In the genomic region with DNA sequence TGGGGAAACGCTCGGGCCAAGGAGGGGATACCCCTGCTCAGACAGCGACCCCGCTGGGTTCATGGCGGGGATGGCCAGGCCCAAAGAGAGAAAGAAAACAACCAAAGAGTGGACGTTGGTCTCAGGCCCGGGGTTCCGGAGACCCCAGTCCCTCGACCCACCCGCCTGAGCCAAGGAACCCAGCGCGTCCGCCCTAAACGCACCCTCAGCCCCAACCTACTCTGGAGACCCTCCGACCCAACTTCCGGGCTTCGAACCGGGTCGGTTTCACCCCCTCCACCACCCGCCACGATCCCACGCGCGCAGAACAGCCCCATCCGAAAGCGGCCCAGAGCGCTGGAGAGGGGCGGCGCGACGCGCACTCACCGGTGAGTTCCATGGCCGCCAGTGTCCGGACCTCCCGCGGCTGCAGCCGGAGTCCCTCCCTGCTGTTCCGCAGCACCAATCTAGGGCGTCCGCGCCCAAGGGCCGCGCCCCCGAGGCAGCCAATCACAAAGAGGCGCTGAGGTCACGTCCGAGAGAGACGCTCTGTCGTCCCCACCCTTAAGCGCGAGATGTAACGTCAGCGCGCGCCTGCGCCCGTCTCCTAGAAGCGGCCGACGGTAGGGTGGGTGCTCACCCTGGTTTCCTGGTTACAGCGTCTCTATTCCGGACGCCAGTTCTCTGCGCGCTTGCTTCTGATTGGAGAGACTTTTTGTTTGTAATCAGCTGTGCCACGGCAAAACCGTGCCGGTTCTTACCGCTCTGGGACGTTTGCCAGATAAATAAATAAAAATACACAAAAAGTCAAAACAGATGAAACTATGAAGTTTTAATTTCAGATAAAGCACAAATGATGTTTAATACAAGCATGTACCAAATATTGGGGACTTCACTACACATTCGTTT, we compare ENCODE assay signal across 1 cellular context.
TF ChIP-seq lines count a peak whose summit lies in the region.

A gene with protein sequence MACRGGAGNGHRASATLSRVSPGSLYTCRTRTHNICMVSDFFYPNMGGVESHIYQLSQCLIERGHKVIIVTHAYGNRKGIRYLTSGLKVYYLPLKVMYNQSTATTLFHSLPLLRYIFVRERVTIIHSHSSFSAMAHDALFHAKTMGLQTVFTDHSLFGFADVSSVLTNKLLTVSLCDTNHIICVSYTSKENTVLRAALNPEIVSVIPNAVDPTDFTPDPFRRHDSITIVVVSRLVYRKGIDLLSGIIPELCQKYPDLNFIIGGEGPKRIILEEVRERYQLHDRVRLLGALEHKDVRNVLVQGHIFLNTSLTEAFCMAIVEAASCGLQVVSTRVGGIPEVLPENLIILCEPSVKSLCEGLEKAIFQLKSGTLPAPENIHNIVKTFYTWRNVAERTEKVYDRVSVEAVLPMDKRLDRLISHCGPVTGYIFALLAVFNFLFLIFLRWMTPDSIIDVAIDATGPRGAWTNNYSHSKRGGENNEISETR (minus strand): TSS at position 389 of the 888 bp plus-strand sequence. CDS start 3,593 bp downstream, outside the sequence.

TF ChIP-seq in K562, 482 proteins besides CTCF, POLR2A, EP300 and RAD21 (continued from another document and continues in another):
- TF ChIP-seq, protein P1, sequence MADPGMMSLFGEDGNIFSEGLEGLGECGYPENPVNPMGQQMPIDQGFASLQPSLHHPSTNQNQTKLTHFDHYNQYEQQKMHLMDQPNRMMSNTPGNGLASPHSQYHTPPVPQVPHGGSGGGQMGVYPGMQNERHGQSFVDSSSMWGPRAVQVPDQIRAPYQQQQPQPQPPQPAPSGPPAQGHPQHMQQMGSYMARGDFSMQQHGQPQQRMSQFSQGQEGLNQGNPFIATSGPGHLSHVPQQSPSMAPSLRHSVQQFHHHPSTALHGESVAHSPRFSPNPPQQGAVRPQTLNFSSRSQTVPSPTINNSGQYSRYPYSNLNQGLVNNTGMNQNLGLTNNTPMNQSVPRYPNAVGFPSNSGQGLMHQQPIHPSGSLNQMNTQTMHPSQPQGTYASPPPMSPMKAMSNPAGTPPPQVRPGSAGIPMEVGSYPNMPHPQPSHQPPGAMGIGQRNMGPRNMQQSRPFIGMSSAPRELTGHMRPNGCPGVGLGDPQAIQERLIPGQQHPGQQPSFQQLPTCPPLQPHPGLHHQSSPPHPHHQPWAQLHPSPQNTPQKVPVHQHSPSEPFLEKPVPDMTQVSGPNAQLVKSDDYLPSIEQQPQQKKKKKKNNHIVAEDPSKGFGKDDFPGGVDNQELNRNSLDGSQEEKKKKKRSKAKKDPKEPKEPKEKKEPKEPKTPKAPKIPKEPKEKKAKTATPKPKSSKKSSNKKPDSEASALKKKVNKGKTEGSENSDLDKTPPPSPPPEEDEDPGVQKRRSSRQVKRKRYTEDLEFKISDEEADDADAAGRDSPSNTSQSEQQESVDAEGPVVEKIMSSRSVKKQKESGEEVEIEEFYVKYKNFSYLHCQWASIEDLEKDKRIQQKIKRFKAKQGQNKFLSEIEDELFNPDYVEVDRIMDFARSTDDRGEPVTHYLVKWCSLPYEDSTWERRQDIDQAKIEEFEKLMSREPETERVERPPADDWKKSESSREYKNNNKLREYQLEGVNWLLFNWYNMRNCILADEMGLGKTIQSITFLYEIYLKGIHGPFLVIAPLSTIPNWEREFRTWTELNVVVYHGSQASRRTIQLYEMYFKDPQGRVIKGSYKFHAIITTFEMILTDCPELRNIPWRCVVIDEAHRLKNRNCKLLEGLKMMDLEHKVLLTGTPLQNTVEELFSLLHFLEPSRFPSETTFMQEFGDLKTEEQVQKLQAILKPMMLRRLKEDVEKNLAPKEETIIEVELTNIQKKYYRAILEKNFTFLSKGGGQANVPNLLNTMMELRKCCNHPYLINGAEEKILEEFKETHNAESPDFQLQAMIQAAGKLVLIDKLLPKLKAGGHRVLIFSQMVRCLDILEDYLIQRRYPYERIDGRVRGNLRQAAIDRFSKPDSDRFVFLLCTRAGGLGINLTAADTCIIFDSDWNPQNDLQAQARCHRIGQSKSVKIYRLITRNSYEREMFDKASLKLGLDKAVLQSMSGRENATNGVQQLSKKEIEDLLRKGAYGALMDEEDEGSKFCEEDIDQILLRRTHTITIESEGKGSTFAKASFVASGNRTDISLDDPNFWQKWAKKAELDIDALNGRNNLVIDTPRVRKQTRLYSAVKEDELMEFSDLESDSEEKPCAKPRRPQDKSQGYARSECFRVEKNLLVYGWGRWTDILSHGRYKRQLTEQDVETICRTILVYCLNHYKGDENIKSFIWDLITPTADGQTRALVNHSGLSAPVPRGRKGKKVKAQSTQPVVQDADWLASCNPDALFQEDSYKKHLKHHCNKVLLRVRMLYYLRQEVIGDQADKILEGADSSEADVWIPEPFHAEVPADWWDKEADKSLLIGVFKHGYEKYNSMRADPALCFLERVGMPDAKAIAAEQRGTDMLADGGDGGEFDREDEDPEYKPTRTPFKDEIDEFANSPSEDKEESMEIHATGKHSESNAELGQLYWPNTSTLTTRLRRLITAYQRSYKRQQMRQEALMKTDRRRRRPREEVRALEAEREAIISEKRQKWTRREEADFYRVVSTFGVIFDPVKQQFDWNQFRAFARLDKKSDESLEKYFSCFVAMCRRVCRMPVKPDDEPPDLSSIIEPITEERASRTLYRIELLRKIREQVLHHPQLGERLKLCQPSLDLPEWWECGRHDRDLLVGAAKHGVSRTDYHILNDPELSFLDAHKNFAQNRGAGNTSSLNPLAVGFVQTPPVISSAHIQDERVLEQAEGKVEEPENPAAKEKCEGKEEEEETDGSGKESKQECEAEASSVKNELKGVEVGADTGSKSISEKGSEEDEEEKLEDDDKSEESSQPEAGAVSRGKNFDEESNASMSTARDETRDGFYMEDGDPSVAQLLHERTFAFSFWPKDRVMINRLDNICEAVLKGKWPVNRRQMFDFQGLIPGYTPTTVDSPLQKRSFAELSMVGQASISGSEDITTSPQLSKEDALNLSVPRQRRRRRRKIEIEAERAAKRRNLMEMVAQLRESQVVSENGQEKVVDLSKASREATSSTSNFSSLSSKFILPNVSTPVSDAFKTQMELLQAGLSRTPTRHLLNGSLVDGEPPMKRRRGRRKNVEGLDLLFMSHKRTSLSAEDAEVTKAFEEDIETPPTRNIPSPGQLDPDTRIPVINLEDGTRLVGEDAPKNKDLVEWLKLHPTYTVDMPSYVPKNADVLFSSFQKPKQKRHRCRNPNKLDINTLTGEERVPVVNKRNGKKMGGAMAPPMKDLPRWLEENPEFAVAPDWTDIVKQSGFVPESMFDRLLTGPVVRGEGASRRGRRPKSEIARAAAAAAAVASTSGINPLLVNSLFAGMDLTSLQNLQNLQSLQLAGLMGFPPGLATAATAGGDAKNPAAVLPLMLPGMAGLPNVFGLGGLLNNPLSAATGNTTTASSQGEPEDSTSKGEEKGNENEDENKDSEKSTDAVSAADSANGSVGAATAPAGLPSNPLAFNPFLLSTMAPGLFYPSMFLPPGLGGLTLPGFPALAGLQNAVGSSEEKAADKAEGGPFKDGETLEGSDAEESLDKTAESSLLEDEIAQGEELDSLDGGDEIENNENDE (IDR thresholded peaks at IDR 0.05; ENCODE audit: low read depth, low read length): no peak
- TF ChIP-seq, protein P2, sequence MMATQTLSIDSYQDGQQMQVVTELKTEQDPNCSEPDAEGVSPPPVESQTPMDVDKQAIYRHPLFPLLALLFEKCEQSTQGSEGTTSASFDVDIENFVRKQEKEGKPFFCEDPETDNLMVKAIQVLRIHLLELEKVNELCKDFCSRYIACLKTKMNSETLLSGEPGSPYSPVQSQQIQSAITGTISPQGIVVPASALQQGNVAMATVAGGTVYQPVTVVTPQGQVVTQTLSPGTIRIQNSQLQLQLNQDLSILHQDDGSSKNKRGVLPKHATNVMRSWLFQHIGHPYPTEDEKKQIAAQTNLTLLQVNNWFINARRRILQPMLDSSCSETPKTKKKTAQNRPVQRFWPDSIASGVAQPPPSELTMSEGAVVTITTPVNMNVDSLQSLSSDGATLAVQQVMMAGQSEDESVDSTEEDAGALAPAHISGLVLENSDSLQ (IDR thresholded peaks at IDR 0.05): peak; percentile 83
- peak; percentile 33; the same call in 1 of the 2 replicates for TF ChIP-seq ZBTB7A (IDR thresholded peaks at IDR 0.05; ENCODE audit: borderline replicate concordance, control insufficient read depth, low read depth, low read length)
- TF ChIP-seq, protein P3, sequence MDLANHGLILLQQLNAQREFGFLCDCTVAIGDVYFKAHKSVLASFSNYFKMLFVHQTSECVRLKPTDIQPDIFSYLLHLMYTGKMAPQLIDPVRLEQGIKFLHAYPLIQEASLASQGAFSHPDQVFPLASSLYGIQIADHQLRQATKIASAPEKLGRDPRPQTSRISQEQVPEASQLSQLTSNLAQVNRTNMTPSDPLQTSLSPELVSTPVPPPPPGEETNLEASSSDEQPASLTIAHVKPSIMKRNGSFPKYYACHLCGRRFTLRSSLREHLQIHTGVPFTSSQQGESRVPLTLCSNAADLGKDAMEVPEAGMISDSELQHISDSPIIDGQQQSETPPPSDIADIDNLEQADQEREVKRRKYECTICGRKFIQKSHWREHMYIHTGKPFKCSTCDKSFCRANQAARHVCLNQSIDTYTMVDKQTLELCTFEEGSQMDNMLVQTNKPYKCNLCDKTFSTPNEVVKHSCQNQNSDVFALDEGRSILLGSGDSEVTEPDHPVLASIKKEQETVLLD (IDR thresholded peaks at IDR 0.05): peak; percentile 90
- TF ChIP-seq CXXC5 (CRISPR knock-in tag; IDR thresholded peaks at IDR 0.05): peak; percentile 84
- no peak for TF ChIP-seq TCF3 (CRISPR knock-in tag; IDR thresholded peaks at IDR 0.05)
- TF ChIP-seq MYC (IDR thresholded peaks at IDR 0.05; ENCODE audit: low read depth, low read length): 0 out of 2 replicates have a peak, but pooled peaks have one; percentile 35
- TF ChIP-seq MYC (CRISPR knock-in tag; IDR thresholded peaks at IDR 0.05; ENCODE audit: borderline replicate concordance, low read depth): no peak
- peak; percentile 64 for TF ChIP-seq PHF20 (IDR thresholded peaks at IDR 0.05; ENCODE audit: partially characterized antibody)
- TF ChIP-seq, protein P4, sequence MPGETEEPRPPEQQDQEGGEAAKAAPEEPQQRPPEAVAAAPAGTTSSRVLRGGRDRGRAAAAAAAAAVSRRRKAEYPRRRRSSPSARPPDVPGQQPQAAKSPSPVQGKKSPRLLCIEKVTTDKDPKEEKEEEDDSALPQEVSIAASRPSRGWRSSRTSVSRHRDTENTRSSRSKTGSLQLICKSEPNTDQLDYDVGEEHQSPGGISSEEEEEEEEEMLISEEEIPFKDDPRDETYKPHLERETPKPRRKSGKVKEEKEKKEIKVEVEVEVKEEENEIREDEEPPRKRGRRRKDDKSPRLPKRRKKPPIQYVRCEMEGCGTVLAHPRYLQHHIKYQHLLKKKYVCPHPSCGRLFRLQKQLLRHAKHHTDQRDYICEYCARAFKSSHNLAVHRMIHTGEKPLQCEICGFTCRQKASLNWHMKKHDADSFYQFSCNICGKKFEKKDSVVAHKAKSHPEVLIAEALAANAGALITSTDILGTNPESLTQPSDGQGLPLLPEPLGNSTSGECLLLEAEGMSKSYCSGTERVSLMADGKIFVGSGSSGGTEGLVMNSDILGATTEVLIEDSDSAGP (CRISPR knock-in tag; IDR thresholded peaks at IDR 0.05): 0 out of 2 replicates have a peak, but pooled peaks have one; percentile 36
- TF ChIP-seq, protein P5, sequence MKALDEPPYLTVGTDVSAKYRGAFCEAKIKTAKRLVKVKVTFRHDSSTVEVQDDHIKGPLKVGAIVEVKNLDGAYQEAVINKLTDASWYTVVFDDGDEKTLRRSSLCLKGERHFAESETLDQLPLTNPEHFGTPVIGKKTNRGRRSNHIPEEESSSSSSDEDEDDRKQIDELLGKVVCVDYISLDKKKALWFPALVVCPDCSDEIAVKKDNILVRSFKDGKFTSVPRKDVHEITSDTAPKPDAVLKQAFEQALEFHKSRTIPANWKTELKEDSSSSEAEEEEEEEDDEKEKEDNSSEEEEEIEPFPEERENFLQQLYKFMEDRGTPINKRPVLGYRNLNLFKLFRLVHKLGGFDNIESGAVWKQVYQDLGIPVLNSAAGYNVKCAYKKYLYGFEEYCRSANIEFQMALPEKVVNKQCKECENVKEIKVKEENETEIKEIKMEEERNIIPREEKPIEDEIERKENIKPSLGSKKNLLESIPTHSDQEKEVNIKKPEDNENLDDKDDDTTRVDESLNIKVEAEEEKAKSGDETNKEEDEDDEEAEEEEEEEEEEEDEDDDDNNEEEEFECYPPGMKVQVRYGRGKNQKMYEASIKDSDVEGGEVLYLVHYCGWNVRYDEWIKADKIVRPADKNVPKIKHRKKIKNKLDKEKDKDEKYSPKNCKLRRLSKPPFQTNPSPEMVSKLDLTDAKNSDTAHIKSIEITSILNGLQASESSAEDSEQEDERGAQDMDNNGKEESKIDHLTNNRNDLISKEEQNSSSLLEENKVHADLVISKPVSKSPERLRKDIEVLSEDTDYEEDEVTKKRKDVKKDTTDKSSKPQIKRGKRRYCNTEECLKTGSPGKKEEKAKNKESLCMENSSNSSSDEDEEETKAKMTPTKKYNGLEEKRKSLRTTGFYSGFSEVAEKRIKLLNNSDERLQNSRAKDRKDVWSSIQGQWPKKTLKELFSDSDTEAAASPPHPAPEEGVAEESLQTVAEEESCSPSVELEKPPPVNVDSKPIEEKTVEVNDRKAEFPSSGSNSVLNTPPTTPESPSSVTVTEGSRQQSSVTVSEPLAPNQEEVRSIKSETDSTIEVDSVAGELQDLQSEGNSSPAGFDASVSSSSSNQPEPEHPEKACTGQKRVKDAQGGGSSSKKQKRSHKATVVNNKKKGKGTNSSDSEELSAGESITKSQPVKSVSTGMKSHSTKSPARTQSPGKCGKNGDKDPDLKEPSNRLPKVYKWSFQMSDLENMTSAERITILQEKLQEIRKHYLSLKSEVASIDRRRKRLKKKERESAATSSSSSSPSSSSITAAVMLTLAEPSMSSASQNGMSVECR (CRISPR knock-in tag; IDR thresholded peaks at IDR 0.05): 0 out of 2 replicates have a peak, but pooled peaks have one; percentile 12
- TF ChIP-seq MTF1 (CRISPR knock-in tag; IDR thresholded peaks at IDR 0.05; ENCODE audit: borderline replicate concordance): no peak
- no peak for TF ChIP-seq MCM5 (IDR thresholded peaks at IDR 0.05; ENCODE audit: low read depth)
- TF ChIP-seq HCFC1 (IDR thresholded peaks at IDR 0.05; ENCODE audit: low read depth, low read length): peak; percentile 56
- TF ChIP-seq RCOR1 (IDR thresholded peaks at IDR 0.05; ENCODE audit: borderline replicate concordance in 1 of 2, low read depth in 2 of 2, low read length in 2 of 2): no peak
- peak; percentile 98 for TF ChIP-seq POLR2G (IDR thresholded peaks at IDR 0.05; ENCODE audit: low read depth, low read length)
- peak; percentile 53 for TF ChIP-seq L3MBTL2 (IDR thresholded peaks at IDR 0.05)
- peak; percentile 78 for TF ChIP-seq MBD2 (IDR thresholded peaks at IDR 0.05; ENCODE audit: borderline replicate concordance, low read depth)
- TF ChIP-seq, protein P6, sequence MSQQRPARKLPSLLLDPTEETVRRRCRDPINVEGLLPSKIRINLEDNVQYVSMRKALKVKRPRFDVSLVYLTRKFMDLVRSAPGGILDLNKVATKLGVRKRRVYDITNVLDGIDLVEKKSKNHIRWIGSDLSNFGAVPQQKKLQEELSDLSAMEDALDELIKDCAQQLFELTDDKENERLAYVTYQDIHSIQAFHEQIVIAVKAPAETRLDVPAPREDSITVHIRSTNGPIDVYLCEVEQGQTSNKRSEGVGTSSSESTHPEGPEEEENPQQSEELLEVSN (IDR thresholded peaks at IDR 0.05; ENCODE audit: borderline replicate concordance in 1 of 2, extremely low read depth in 1 of 2, insufficient read depth in 1 of 2, insufficient read length in 1 of 2, low read depth in 1 of 2, low read length in 1 of 2, poor library complexity in 1 of 2, severe bottlenecking in 1 of 2): peak; percentile 42 to 46
- TF ChIP-seq EP400 (IDR thresholded peaks at IDR 0.05): peak; percentile 64; the same call in 1 of the 2 replicates
- TF ChIP-seq C11orf30 (IDR thresholded peaks at IDR 0.05; ENCODE audit: low read depth): peak; percentile 75
- TF ChIP-seq CHD2 (IDR thresholded peaks at IDR 0.05; ENCODE audit: low read depth, low read length): 0 out of 2 replicates have a peak, but pooled peaks have one; percentile 27
- peak; percentile 48 for TF ChIP-seq SP2 (IDR thresholded peaks at IDR 0.05; ENCODE audit: extremely low read depth, low read depth, low read length, poor library complexity, severe bottlenecking)
- no peak for TF ChIP-seq SETDB1 (IDR thresholded peaks at IDR 0.05; ENCODE audit: low read length)
- peak; percentile 77; the same call in 1 of the 2 replicates for TF ChIP-seq FOXJ2 (tag; IDR thresholded peaks at IDR 0.05)
- TF ChIP-seq PRPF4 (IDR thresholded peaks at IDR 0.05; ENCODE audit: insufficient read depth, low read depth, low read length, poor library complexity, severe bottlenecking): no peak
